In genomic region chr18:66440433-66440832, GRCh38 we compare ENCODE assay signal across 1 cellular context.
A peak's percentile ranks its signal among the peaks of the same experiment; 100 is the strongest.
TF ChIP-seq lines count a peak whose summit lies in the region.

No MANE protein-coding gene starts in this region.

TF ChIP-seq in HepG2, 621 proteins besides CTCF, POLR2A, EP300 and RAD21 (continues in another document):
- TF ChIP-seq HNF4A (CRISPR knock-in tag; IDR thresholded peaks at IDR 0.05), result peak; percentile 97
- no peak for TF ChIP-seq KDM5B (CRISPR knock-in tag; IDR thresholded peaks at IDR 0.05; ENCODE audit: borderline replicate concordance)
- TF ChIP-seq ZKSCAN8 (CRISPR knock-in tag; IDR thresholded peaks at IDR 0.05; ENCODE audit: borderline replicate concordance), result 0 out of 2 replicates have a peak, but pooled peaks have one; percentile 38
- no peak; the same call in 1 of the 2 replicates for TF ChIP-seq MEIS1 (CRISPR knock-in tag; IDR thresholded peaks at IDR 0.05; ENCODE audit: borderline replicate concordance)
- TF ChIP-seq, protein P1, sequence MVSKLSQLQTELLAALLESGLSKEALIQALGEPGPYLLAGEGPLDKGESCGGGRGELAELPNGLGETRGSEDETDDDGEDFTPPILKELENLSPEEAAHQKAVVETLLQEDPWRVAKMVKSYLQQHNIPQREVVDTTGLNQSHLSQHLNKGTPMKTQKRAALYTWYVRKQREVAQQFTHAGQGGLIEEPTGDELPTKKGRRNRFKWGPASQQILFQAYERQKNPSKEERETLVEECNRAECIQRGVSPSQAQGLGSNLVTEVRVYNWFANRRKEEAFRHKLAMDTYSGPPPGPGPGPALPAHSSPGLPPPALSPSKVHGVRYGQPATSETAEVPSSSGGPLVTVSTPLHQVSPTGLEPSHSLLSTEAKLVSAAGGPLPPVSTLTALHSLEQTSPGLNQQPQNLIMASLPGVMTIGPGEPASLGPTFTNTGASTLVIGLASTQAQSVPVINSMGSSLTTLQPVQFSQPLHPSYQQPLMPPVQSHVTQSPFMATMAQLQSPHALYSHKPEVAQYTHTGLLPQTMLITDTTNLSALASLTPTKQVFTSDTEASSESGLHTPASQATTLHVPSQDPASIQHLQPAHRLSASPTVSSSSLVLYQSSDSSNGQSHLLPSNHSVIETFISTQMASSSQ (IDR thresholded peaks at IDR 0.05; ENCODE audit: low read depth), result no peak
- TF ChIP-seq, protein P1 (CRISPR knock-in tag; IDR thresholded peaks at IDR 0.05; ENCODE audit: borderline replicate concordance), result 0 out of 2 replicates have a peak, but pooled peaks have one; percentile 24
- peak; percentile 77 for TF ChIP-seq TEAD3 (CRISPR knock-in tag; optimal IDR thresholded peaks at IDR 0.05; ENCODE audit: borderline replicate concordance)
- TF ChIP-seq KMT2B (CRISPR knock-in tag; IDR thresholded peaks at IDR 0.05), result 0 out of 2 replicates have a peak, but pooled peaks have one; percentile 22
- no peak for TF ChIP-seq PLRG1 (conservative IDR thresholded peaks at IDR 0.05)
- TF ChIP-seq KAT2B (IDR thresholded peaks at IDR 0.05; ENCODE audit: borderline replicate concordance, low read depth, low read length), result no peak
- TF ChIP-seq NFE2L2 (IDR thresholded peaks at IDR 0.05; ENCODE audit: low read length), result 0 out of 2 replicates have a peak, but pooled peaks have one; percentile 21
- peak; percentile 39; the same call in 1 of the 2 replicates for TF ChIP-seq ZSCAN9 (CRISPR knock-in tag; IDR thresholded peaks at IDR 0.05; ENCODE audit: borderline replicate concordance)
- no peak for TF ChIP-seq TOPORS (CRISPR knock-in tag; IDR thresholded peaks at IDR 0.05)
- TF ChIP-seq, protein P2, sequence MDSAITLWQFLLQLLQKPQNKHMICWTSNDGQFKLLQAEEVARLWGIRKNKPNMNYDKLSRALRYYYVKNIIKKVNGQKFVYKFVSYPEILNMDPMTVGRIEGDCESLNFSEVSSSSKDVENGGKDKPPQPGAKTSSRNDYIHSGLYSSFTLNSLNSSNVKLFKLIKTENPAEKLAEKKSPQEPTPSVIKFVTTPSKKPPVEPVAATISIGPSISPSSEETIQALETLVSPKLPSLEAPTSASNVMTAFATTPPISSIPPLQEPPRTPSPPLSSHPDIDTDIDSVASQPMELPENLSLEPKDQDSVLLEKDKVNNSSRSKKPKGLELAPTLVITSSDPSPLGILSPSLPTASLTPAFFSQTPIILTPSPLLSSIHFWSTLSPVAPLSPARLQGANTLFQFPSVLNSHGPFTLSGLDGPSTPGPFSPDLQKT (CRISPR knock-in tag; IDR thresholded peaks at IDR 0.05; ENCODE audit: borderline replicate concordance), result no peak
- TF ChIP-seq, protein P3, sequence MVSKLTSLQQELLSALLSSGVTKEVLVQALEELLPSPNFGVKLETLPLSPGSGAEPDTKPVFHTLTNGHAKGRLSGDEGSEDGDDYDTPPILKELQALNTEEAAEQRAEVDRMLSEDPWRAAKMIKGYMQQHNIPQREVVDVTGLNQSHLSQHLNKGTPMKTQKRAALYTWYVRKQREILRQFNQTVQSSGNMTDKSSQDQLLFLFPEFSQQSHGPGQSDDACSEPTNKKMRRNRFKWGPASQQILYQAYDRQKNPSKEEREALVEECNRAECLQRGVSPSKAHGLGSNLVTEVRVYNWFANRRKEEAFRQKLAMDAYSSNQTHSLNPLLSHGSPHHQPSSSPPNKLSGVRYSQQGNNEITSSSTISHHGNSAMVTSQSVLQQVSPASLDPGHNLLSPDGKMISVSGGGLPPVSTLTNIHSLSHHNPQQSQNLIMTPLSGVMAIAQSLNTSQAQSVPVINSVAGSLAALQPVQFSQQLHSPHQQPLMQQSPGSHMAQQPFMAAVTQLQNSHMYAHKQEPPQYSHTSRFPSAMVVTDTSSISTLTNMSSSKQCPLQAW (CRISPR knock-in tag; IDR thresholded peaks at IDR 0.05), result peak; percentile 72
- no peak for TF ChIP-seq PRPF4 (IDR thresholded peaks at IDR 0.05; ENCODE audit: low read depth, low read length, poor library complexity, severe bottlenecking)
- peak; percentile 46; the same call in 1 of the 2 replicates for TF ChIP-seq KAT8 (CRISPR knock-in tag; IDR thresholded peaks at IDR 0.05)
- no peak for TF ChIP-seq MIER3 (CRISPR knock-in tag; IDR thresholded peaks at IDR 0.05; ENCODE audit: borderline replicate concordance)
- 0 out of 2 replicates have a peak, but pooled peaks have one; percentile 55 for TF ChIP-seq ZNF430 (CRISPR knock-in tag; IDR thresholded peaks at IDR 0.05)
- TF ChIP-seq ZNF281 (CRISPR knock-in tag; IDR thresholded peaks at IDR 0.05; ENCODE audit: borderline replicate concordance), result peak; percentile 31; the same call in 1 of the 2 replicates
- TF ChIP-seq ETV6 (CRISPR knock-in tag; conservative IDR thresholded peaks at IDR 0.05), result no peak
- TF ChIP-seq ZNF790 (CRISPR knock-in tag; IDR thresholded peaks at IDR 0.05; ENCODE audit: borderline replicate concordance), result 0 out of 2 replicates have a peak, but pooled peaks have one; percentile 58
- TF ChIP-seq ZNF629 (CRISPR knock-in tag; conservative IDR thresholded peaks at IDR 0.05), result peak; percentile 55
- peak; percentile 90 for TF ChIP-seq HIC2 (CRISPR knock-in tag; IDR thresholded peaks at IDR 0.05; ENCODE audit: low read depth)
- TF ChIP-seq PRDM10 (CRISPR knock-in tag; IDR thresholded peaks at IDR 0.05; ENCODE audit: low read depth), result 0 out of 2 replicates have a peak, but pooled peaks have one; percentile 46
- TF ChIP-seq JDP2 (CRISPR knock-in tag; IDR thresholded peaks at IDR 0.05; ENCODE audit: borderline replicate concordance), result no peak
- peak; percentile 85; the same call in 1 of the 2 replicates for TF ChIP-seq ZNF691 (CRISPR knock-in tag; IDR thresholded peaks at IDR 0.05; ENCODE audit: borderline replicate concordance, low read depth)
- TF ChIP-seq, protein P4, sequence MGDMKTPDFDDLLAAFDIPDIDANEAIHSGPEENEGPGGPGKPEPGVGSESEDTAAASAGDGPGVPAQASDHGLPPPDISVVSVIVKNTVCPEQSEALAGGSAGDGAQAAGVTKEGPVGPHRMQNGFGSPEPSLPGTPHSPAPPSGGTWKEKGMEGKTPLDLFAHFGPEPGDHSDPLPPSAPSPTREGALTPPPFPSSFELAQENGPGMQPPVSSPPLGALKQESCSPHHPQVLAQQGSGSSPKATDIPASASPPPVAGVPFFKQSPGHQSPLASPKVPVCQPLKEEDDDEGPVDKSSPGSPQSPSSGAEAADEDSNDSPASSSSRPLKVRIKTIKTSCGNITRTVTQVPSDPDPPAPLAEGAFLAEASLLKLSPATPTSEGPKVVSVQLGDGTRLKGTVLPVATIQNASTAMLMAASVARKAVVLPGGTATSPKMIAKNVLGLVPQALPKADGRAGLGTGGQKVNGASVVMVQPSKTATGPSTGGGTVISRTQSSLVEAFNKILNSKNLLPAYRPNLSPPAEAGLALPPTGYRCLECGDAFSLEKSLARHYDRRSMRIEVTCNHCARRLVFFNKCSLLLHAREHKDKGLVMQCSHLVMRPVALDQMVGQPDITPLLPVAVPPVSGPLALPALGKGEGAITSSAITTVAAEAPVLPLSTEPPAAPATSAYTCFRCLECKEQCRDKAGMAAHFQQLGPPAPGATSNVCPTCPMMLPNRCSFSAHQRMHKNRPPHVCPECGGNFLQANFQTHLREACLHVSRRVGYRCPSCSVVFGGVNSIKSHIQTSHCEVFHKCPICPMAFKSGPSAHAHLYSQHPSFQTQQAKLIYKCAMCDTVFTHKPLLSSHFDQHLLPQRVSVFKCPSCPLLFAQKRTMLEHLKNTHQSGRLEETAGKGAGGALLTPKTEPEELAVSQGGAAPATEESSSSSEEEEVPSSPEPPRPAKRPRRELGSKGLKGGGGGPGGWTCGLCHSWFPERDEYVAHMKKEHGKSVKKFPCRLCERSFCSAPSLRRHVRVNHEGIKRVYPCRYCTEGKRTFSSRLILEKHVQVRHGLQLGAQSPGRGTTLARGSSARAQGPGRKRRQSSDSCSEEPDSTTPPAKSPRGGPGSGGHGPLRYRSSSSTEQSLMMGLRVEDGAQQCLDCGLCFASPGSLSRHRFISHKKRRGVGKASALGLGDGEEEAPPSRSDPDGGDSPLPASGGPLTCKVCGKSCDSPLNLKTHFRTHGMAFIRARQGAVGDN (CRISPR knock-in tag; IDR thresholded peaks at IDR 0.05), result peak; percentile 65
- TF ChIP-seq, protein P5, sequence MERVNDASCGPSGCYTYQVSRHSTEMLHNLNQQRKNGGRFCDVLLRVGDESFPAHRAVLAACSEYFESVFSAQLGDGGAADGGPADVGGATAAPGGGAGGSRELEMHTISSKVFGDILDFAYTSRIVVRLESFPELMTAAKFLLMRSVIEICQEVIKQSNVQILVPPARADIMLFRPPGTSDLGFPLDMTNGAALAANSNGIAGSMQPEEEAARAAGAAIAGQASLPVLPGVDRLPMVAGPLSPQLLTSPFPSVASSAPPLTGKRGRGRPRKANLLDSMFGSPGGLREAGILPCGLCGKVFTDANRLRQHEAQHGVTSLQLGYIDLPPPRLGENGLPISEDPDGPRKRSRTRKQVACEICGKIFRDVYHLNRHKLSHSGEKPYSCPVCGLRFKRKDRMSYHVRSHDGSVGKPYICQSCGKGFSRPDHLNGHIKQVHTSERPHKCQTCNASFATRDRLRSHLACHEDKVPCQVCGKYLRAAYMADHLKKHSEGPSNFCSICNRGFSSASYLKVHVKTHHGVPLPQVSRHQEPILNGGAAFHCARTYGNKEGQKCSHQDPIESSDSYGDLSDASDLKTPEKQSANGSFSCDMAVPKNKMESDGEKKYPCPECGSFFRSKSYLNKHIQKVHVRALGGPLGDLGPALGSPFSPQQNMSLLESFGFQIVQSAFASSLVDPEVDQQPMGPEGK (CRISPR knock-in tag; IDR thresholded peaks at IDR 0.05), result peak; percentile 34; the same call in 1 of the 2 replicates
- TF ChIP-seq RXRB (CRISPR knock-in tag; IDR thresholded peaks at IDR 0.05; ENCODE audit: borderline replicate concordance), result peak; percentile 79
